15 cellular contexts compared by ENCODE assay signal in genomic region chr12:82055391-82055790, GRCh38.
A peak's percentile ranks its signal among the peaks of the same experiment; 100 is the strongest.
DNase-seq lines count a peak whose midpoint lies in the region; ATAC-seq, FAIRE-seq and TF ChIP-seq lines count a peak whose summit lies in the region.
"Had no signal": no experiment of that assay in that cellular context is flagged by ENCODE, and none has a peak within 500 bp of the region (broad histone marks: within the 10 kb centered on the region; RNA-seq: fewer than 3 reads in every experiment).

No MANE protein-coding gene starts in this region.

- no peaks in the 10 kb centered on the region for H3K27me3 ChIP-seq in bronchial epithelial cell (ENCODE audit: control insufficient read depth, insufficient read depth, low read length)
- H3K27me3 ChIP-seq: BLaER1 treated with 17β-estradiol and CSF1 and Interleukin-3, amounts not matched to agents 10 nM and 100 nM had no signal

- H3K4me3 ChIP-seq in bronchial epithelial cell (ENCODE audit: low read depth, low read length), result no peak overlapping the region
- H3K4me3 ChIP-seq: BLaER1 treated with 17β-estradiol and CSF1 and Interleukin-3, amounts not matched to agents 10 nM and 100 nM; HAP-1 had no signal

- H3K27ac Mint-ChIP-seq in activated CD8-positive, alpha-beta T cell treated with anti-CD3 and anti-CD28 coated beads for 36 hours, result no peak overlapping the region
- H3K27ac Mint-ChIP-seq in activated CD8-positive, alpha-beta T cell treated with anti-CD3 and anti-CD28 coated beads, Interleukin-2, amount 10 ng/mL, durations not matched to agents 7 days and 5 days, result no peak overlapping the region
- no peak overlapping the region for H3K27ac Mint-ChIP-seq in stimulated activated naive CD8-positive, alpha-beta T cell treated with anti-CD3 and anti-CD28 coated beads, Interleukin-15, amount 100 ng/mL, for 72 hours
- H3K27ac Mint-ChIP-seq in T-helper 2 cell treated with Interferon-gamma antibody and Interleukin-4, amounts not matched to agents 5 μg/mL and 100 μg/mL, for 36 hours, result no peak overlapping the region
- H3K27ac Mint-ChIP-seq: CD4-positive, CD25-positive, alpha-beta regulatory T cell had no signal

- no peaks in the 10 kb centered on the region for H3K36me3 ChIP-seq in bronchial epithelial cell (ENCODE audit: control insufficient read depth, insufficient read depth, low read length)
- H3K36me3 ChIP-seq: BLaER1 treated with 17β-estradiol and CSF1 and Interleukin-3, amounts not matched to agents 10 nM and 100 nM; HAP-1 had no signal

- H3K4me3 Mint-ChIP-seq in activated CD8-positive, alpha-beta T cell treated with anti-CD3 and anti-CD28 coated beads for 36 hours, result no peak overlapping the region
- no peak overlapping the region for H3K4me3 Mint-ChIP-seq in activated CD8-positive, alpha-beta T cell treated with anti-CD3 and anti-CD28 coated beads, Interleukin-2, amount 10 ng/mL, durations not matched to agents 7 days and 5 days
- H3K4me3 Mint-ChIP-seq in stimulated activated naive CD8-positive, alpha-beta T cell treated with anti-CD3 and anti-CD28 coated beads, Interleukin-15, amount 100 ng/mL, for 72 hours, result no peak overlapping the region
- no peak overlapping the region for H3K4me3 Mint-ChIP-seq in T-helper 2 cell treated with Interferon-gamma antibody and Interleukin-4, amounts not matched to agents 5 μg/mL and 100 μg/mL, for 36 hours
- H3K4me3 Mint-ChIP-seq: CD4-positive, CD25-positive, alpha-beta regulatory T cell had no signal

- no peaks in the 10 kb centered on the region for H3K27me3 Mint-ChIP-seq in activated CD8-positive, alpha-beta T cell treated with anti-CD3 and anti-CD28 coated beads for 36 hours
- no peaks in the 10 kb centered on the region for H3K27me3 Mint-ChIP-seq in activated CD8-positive, alpha-beta T cell treated with anti-CD3 and anti-CD28 coated beads, Interleukin-2, amount 10 ng/mL, durations not matched to agents 7 days and 5 days (ENCODE audit: low read depth)
- no peaks in the 10 kb centered on the region for H3K27me3 Mint-ChIP-seq in stimulated activated naive CD8-positive, alpha-beta T cell treated with anti-CD3 and anti-CD28 coated beads, Interleukin-15, amount 100 ng/mL, for 72 hours
- H3K27me3 Mint-ChIP-seq in T-helper 2 cell treated with Interferon-gamma antibody and Interleukin-4, amounts not matched to agents 5 μg/mL and 100 μg/mL, for 36 hours (ENCODE audit: low read depth), result no peaks in the 10 kb centered on the region
- H3K27me3 Mint-ChIP-seq: CD4-positive, CD25-positive, alpha-beta regulatory T cell had no signal

- FAIRE-seq in bronchial epithelial cell (lab: Jason Lieb, UNC), result no peak
- FAIRE-seq: H1 had no signal

- no peak for TF ChIP-seq CTCF in activated CD8-positive, alpha-beta T cell treated with anti-CD3 and anti-CD28 coated beads for 36 hours (IDR thresholded peaks at IDR 0.05)
- TF ChIP-seq CTCF in bronchial epithelial cell (IDR thresholded peaks at IDR 0.05; ENCODE audit: insufficient read depth, low read length, severe bottlenecking), result no peak

- CTCF ChIA-PET in activated CD8-positive, alpha-beta T cell treated with anti-CD3 and anti-CD28 coated beads for 36 hours (lab: Charles Lee), result no interaction called here
- CTCF ChIA-PET in activated CD8-positive, alpha-beta T cell treated with anti-CD3 and anti-CD28 coated beads, Interleukin-2, amount 10 ng/mL, durations not matched to agents 7 days and 5 days (lab: Charles Lee), result no interaction called here

- H3K36me3 Mint-ChIP-seq in activated CD8-positive, alpha-beta T cell treated with anti-CD3 and anti-CD28 coated beads for 36 hours (ENCODE audit: low read depth), result no peaks in the 10 kb centered on the region
- H3K36me3 Mint-ChIP-seq in activated CD8-positive, alpha-beta T cell treated with anti-CD3 and anti-CD28 coated beads, Interleukin-2, amount 10 ng/mL, durations not matched to agents 7 days and 5 days (ENCODE audit: low read depth), result no peaks in the 10 kb centered on the region
- no peaks in the 10 kb centered on the region for H3K36me3 Mint-ChIP-seq in T-helper 2 cell treated with Interferon-gamma antibody and Interleukin-4, amounts not matched to agents 5 μg/mL and 100 μg/mL, for 36 hours (ENCODE audit: low read depth)
- H3K36me3 Mint-ChIP-seq: CD4-positive, CD25-positive, alpha-beta regulatory T cell had no signal

- POLR2A ChIA-PET in activated CD8-positive, alpha-beta T cell treated with anti-CD3 and anti-CD28 coated beads for 36 hours (lab: Charles Lee), result no interaction called here
- POLR2A ChIA-PET in activated CD8-positive, alpha-beta T cell treated with anti-CD3 and anti-CD28 coated beads, Interleukin-2, amount 10 ng/mL, durations not matched to agents 7 days and 5 days (lab: Charles Lee), result no interaction called here

- H3K9me3 Mint-ChIP-seq in activated CD8-positive, alpha-beta T cell treated with anti-CD3 and anti-CD28 coated beads for 36 hours, result no peaks in the 10 kb centered on the region
- H3K9me3 Mint-ChIP-seq in activated CD8-positive, alpha-beta T cell treated with anti-CD3 and anti-CD28 coated beads, Interleukin-2, amount 10 ng/mL, durations not matched to agents 7 days and 5 days (ENCODE audit: insufficient read depth), result no peaks in the 10 kb centered on the region
- H3K9me3 Mint-ChIP-seq in stimulated activated naive CD8-positive, alpha-beta T cell treated with anti-CD3 and anti-CD28 coated beads, Interleukin-15, amount 100 ng/mL, for 72 hours, result no peaks in the 10 kb centered on the region
- no peaks in the 10 kb centered on the region for H3K9me3 Mint-ChIP-seq in T-helper 2 cell treated with Interferon-gamma antibody and Interleukin-4, amounts not matched to agents 5 μg/mL and 100 μg/mL, for 36 hours

- ATAC-seq in activated CD8-positive, alpha-beta T cell treated with anti-CD3 and anti-CD28 coated beads for 36 hours, result peak; percentile 42
- no peak for ATAC-seq in activated CD8-positive, alpha-beta T cell treated with anti-CD3 and anti-CD28 coated beads, Interleukin-2, amount 10 ng/mL, durations not matched to agents 7 days and 5 days
- peak; percentile 60 for ATAC-seq in stimulated activated naive CD8-positive, alpha-beta T cell treated with anti-CD3 and anti-CD28 coated beads, Interleukin-15, amount 100 ng/mL, for 72 hours

- H3K4me1 Mint-ChIP-seq in activated CD8-positive, alpha-beta T cell treated with anti-CD3 and anti-CD28 coated beads for 36 hours (ENCODE audit: low read depth), result peaks cover 3% of the 10 kb centered on the region
- no peaks in the 10 kb centered on the region for H3K4me1 Mint-ChIP-seq in activated CD8-positive, alpha-beta T cell treated with anti-CD3 and anti-CD28 coated beads, Interleukin-2, amount 10 ng/mL, durations not matched to agents 7 days and 5 days (ENCODE audit: low read depth)
- H3K4me1 Mint-ChIP-seq in stimulated activated naive CD8-positive, alpha-beta T cell treated with anti-CD3 and anti-CD28 coated beads, Interleukin-15, amount 100 ng/mL, for 72 hours, result no peaks in the 10 kb centered on the region
- no peaks in the 10 kb centered on the region for H3K4me1 Mint-ChIP-seq in T-helper 2 cell treated with Interferon-gamma antibody and Interleukin-4, amounts not matched to agents 5 μg/mL and 100 μg/mL, for 36 hours (ENCODE audit: low read depth)
- H3K4me1 Mint-ChIP-seq: CD4-positive, CD25-positive, alpha-beta regulatory T cell had no signal

- intact Hi-C loops in activated CD8-positive, alpha-beta T cell treated with anti-CD3 and anti-CD28 coated beads for 36 hours (cut with micrococcal nuclease), result no loop called here

- peak; percentile 23 for DNase-seq in activated CD8-positive, alpha-beta T cell treated with anti-CD3 and anti-CD28 coated beads for 36 hours
- DNase-seq in activated CD8-positive, alpha-beta T cell treated with anti-CD3 and anti-CD28 coated beads, Interleukin-2, amount 10 ng/mL, durations not matched to agents 7 days and 5 days, result no peak
- peak; percentile 1 for DNase-seq in stimulated activated CD4-positive, alpha-beta T cell treated with anti-CD3 and anti-CD28 coated beads, Interleukin-15, amount 100 ng/mL, for 24 hours
- no peak for DNase-seq in stimulated activated CD4-positive, alpha-beta T cell treated with anti-CD3 and anti-CD28 coated beads, Interleukin-12 subunit alpha, Interleukin-12 subunit beta, amount 100 ng/mL, for 4 hours
- DNase-seq in bronchial epithelial cell (ENCODE audit: low read depth) (peak; percentile 7), NCI-H526 treated with DMSO at 0.1 percent for 48 hours (lab: John Stamatoyannopoulos, UW) (no peak)
- DNase-seq in stimulated activated naive CD8-positive, alpha-beta T cell treated with anti-CD3 and anti-CD28 coated beads, Interleukin-15, amount 100 ng/mL, for 72 hours, result no peak
- no peak for DNase-seq in T-helper 2 cell treated with Interferon-gamma antibody and Interleukin-4, amounts not matched to agents 5 μg/mL and 100 μg/mL, for 36 hours (ENCODE audit: low spot score)
- DNase-seq: ACHN; CD4-positive, CD25-positive, alpha-beta regulatory T cell; DMS53; GF-D8 had no signal

Comparison
In these comparisons a context has a peak if more than half of its experiments do, and no peak if none do; other contexts are left out.
1. DNase-seq: peak in activated CD8-positive, alpha-beta T cell treated with anti-CD3 and anti-CD28 coated beads for 36 hours (single experiment), stimulated activated CD4-positive, alpha-beta T cell treated with anti-CD3 and anti-CD28 coated beads, Interleukin-15, amount 100 ng/mL, for 24 hours (single experiment) and bronchial epithelial cell (single experiment); none in activated CD8-positive, alpha-beta T cell treated with anti-CD3 and anti-CD28 coated beads, Interleukin-2, amount 10 ng/mL, durations not matched to agents 7 days and 5 days (single experiment), stimulated activated CD4-positive, alpha-beta T cell treated with anti-CD3 and anti-CD28 coated beads, Interleukin-12 subunit alpha, Interleukin-12 subunit beta, amount 100 ng/mL, for 4 hours (single experiment), stimulated activated naive CD8-positive, alpha-beta T cell treated with anti-CD3 and anti-CD28 coated beads, Interleukin-15, amount 100 ng/mL, for 72 hours (0 of 2), T-helper 2 cell treated with Interferon-gamma antibody and Interleukin-4, amounts not matched to agents 5 μg/mL and 100 μg/mL, for 36 hours (single experiment) and NCI-H526 treated with DMSO at 0.1 percent for 48 hours (single experiment).